ENCODE assay signal across 1 cellular context in genomic region chr3:182959474-182960350, GRCh38.
TF ChIP-seq lines count a peak whose summit lies in the region.

No MANE protein-coding gene starts in this region.

TF ChIP-seq in K562, 482 proteins besides CTCF, POLR2A, EP300 and RAD21 (continued from another document and continues in another):
- TF ChIP-seq KLF10 (CRISPR knock-in tag; IDR thresholded peaks at IDR 0.05) (no peak), PHF8 (IDR thresholded peaks at IDR 0.05; ENCODE audit: borderline replicate concordance, low read length) (no peak), MAFK (IDR thresholded peaks at IDR 0.05; ENCODE audit: low read length) (peak; percentile 40), ZNF551 (CRISPR knock-in tag; IDR thresholded peaks at IDR 0.05) (no peak), SP2 (IDR thresholded peaks at IDR 0.05; ENCODE audit: extremely low read depth, low read depth, low read length, poor library complexity, severe bottlenecking) (no peak), SMAD4 (CRISPR knock-in tag; conservative IDR thresholded peaks at IDR 0.05) (0 out of 2 replicates have a peak, but pooled peaks have one; percentile 55), CHD1 (IDR thresholded peaks at IDR 0.05; ENCODE audit: low read length) (no peak), RHOXF2B (CRISPR knock-in tag; conservative IDR thresholded peaks at IDR 0.05) (no peak), RBM25 (IDR thresholded peaks at IDR 0.05; ENCODE audit: low read depth, low read length, severe bottlenecking) (no peak), MYNN (IDR thresholded peaks at IDR 0.05) (0 out of 2 replicates have a peak, but pooled peaks have one; percentile 60), MYNN (CRISPR knock-in tag; IDR thresholded peaks at IDR 0.05) (no peak), ZBTB26 (CRISPR knock-in tag; IDR thresholded peaks at IDR 0.05) (no peak), SAP30 (IDR thresholded peaks at IDR 0.05; ENCODE audit: borderline replicate concordance, insufficient read depth, low read depth, low read length, poor library complexity, severe bottlenecking) (no peak), IRF2 (CRISPR knock-in tag; IDR thresholded peaks at IDR 0.05) (no peak), ZNF232 (CRISPR knock-in tag; IDR thresholded peaks at IDR 0.05) (no peak), ZNF408 (CRISPR knock-in tag; IDR thresholded peaks at IDR 0.05; ENCODE audit: low read depth) (no peak), MTA3 (IDR thresholded peaks at IDR 0.05; ENCODE audit: borderline replicate concordance) (no peak), HNRNPL (IDR thresholded peaks at IDR 0.05; ENCODE audit: low read depth, low read length) (no peak), SPI1 (IDR thresholded peaks at IDR 0.05; ENCODE audit: borderline replicate concordance, low read depth, low read length) (peak; percentile 96), SIN3A (IDR thresholded peaks at IDR 0.05; ENCODE audit: borderline replicate concordance in 2 of 2, control insufficient read depth in 1 of 2, low read depth in 2 of 2, low read length in 2 of 2) (no peak), CBX2 (IDR thresholded peaks at IDR 0.05; ENCODE audit: insufficient read depth, low read length, poor library complexity, severe bottlenecking) (no peak), ZFPM2 (CRISPR knock-in tag; IDR thresholded peaks at IDR 0.05) (no peak), TGIF2 (CRISPR knock-in tag; IDR thresholded peaks at IDR 0.05) (no peak), GATAD2A (IDR thresholded peaks at IDR 0.05) (no peak), JUND (IDR thresholded peaks at IDR 0.05; ENCODE audit: borderline replicate concordance, low read depth, low read length) (no peak), JUND (tag; IDR thresholded peaks at IDR 0.05; ENCODE audit: borderline replicate concordance, low read depth, low read length) (peak; percentile 13; the same call in 1 of the 3 replicates), SMARCC2 (IDR thresholded peaks at IDR 0.05; ENCODE audit: low read depth) (no peak), SAFB (IDR thresholded peaks at IDR 0.05; ENCODE audit: borderline replicate concordance, low read depth, low read length) (no peak), BRD9 (IDR thresholded peaks at IDR 0.05; ENCODE audit: low read depth, partially characterized antibody) (no peak), NR2C1 (IDR thresholded peaks at IDR 0.05) (peak; percentile 90), NR2C1 (tag; IDR thresholded peaks at IDR 0.05) (peak; percentile 91), ETV6 (IDR thresholded peaks at IDR 0.05; ENCODE audit: borderline replicate concordance in 1 of 2, low read depth in 2 of 2, low read length in 1 of 2) (no peak), ETV6 (CRISPR knock-in tag; IDR thresholded peaks at IDR 0.05; ENCODE audit: borderline replicate concordance) (no peak), ZC3H4 (CRISPR knock-in tag; IDR thresholded peaks at IDR 0.05; ENCODE audit: borderline replicate concordance) (no peak), CBFA2T2 (conservative IDR thresholded peaks at IDR 0.05) (no peak), L3MBTL2 (IDR thresholded peaks at IDR 0.05) (0 out of 2 replicates have a peak, but pooled peaks have one; percentile 20), NR2C2 (CRISPR knock-in tag; IDR thresholded peaks at IDR 0.05) (no peak; the same call in 1 of the 2 replicates), NR2C2 (tag; IDR thresholded peaks at IDR 0.05) (peak; percentile 89), ZSCAN32 (CRISPR knock-in tag; IDR thresholded peaks at IDR 0.05) (no peak), ZNF324 (CRISPR knock-in tag; IDR thresholded peaks at IDR 0.05) (no peak), MCM7 (IDR thresholded peaks at IDR 0.05) (no peak), ZNF3 (CRISPR knock-in tag; IDR thresholded peaks at IDR 0.05) (no peak), USF1 (CRISPR knock-in tag; IDR thresholded peaks at IDR 0.05) (peak; percentile 71)
- TF ChIP-seq, protein P1, sequence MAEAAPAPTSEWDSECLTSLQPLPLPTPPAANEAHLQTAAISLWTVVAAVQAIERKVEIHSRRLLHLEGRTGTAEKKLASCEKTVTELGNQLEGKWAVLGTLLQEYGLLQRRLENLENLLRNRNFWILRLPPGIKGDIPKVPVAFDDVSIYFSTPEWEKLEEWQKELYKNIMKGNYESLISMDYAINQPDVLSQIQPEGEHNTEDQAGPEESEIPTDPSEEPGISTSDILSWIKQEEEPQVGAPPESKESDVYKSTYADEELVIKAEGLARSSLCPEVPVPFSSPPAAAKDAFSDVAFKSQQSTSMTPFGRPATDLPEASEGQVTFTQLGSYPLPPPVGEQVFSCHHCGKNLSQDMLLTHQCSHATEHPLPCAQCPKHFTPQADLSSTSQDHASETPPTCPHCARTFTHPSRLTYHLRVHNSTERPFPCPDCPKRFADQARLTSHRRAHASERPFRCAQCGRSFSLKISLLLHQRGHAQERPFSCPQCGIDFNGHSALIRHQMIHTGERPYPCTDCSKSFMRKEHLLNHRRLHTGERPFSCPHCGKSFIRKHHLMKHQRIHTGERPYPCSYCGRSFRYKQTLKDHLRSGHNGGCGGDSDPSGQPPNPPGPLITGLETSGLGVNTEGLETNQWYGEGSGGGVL (CRISPR knock-in tag; IDR thresholded peaks at IDR 0.05) = no peak
- TF ChIP-seq, protein P2, sequence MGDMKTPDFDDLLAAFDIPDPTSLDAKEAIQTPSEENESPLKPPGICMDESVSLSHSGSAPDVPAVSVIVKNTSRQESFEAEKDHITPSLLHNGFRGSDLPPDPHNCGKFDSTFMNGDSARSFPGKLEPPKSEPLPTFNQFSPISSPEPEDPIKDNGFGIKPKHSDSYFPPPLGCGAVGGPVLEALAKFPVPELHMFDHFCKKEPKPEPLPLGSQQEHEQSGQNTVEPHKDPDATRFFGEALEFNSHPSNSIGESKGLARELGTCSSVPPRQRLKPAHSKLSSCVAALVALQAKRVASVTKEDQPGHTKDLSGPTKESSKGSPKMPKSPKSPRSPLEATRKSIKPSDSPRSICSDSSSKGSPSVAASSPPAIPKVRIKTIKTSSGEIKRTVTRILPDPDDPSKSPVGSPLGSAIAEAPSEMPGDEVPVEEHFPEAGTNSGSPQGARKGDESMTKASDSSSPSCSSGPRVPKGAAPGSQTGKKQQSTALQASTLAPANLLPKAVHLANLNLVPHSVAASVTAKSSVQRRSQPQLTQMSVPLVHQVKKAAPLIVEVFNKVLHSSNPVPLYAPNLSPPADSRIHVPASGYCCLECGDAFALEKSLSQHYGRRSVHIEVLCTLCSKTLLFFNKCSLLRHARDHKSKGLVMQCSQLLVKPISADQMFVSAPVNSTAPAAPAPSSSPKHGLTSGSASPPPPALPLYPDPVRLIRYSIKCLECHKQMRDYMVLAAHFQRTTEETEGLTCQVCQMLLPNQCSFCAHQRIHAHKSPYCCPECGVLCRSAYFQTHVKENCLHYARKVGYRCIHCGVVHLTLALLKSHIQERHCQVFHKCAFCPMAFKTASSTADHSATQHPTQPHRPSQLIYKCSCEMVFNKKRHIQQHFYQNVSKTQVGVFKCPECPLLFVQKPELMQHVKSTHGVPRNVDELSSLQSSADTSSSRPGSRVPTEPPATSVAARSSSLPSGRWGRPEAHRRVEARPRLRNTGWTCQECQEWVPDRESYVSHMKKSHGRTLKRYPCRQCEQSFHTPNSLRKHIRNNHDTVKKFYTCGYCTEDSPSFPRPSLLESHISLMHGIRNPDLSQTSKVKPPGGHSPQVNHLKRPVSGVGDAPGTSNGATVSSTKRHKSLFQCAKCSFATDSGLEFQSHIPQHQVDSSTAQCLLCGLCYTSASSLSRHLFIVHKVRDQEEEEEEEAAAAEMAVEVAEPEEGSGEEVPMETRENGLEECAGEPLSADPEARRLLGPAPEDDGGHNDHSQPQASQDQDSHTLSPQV (IDR thresholded peaks at IDR 0.05) = peak; percentile 36; the same call in 1 of the 2 replicates
- TF ChIP-seq, protein P3, sequence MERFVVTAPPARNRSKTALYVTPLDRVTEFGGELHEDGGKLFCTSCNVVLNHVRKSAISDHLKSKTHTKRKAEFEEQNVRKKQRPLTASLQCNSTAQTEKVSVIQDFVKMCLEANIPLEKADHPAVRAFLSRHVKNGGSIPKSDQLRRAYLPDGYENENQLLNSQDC (CRISPR knock-in tag; IDR thresholded peaks at IDR 0.05) = no peak
- TF ChIP-seq, protein P4, sequence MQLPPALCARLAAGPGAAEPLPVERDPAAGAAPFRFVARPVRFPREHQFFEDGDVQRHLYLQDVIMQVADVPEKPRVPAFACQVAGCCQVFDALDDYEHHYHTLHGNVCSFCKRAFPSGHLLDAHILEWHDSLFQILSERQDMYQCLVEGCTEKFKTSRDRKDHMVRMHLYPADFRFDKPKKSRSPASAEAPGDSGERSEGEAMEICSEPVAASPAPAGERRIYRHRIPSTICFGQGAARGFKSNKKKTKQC (CRISPR knock-in tag; IDR thresholded peaks at IDR 0.05) = no peak; the same call in 1 of the 2 replicates
- TF ChIP-seq, protein P5, sequence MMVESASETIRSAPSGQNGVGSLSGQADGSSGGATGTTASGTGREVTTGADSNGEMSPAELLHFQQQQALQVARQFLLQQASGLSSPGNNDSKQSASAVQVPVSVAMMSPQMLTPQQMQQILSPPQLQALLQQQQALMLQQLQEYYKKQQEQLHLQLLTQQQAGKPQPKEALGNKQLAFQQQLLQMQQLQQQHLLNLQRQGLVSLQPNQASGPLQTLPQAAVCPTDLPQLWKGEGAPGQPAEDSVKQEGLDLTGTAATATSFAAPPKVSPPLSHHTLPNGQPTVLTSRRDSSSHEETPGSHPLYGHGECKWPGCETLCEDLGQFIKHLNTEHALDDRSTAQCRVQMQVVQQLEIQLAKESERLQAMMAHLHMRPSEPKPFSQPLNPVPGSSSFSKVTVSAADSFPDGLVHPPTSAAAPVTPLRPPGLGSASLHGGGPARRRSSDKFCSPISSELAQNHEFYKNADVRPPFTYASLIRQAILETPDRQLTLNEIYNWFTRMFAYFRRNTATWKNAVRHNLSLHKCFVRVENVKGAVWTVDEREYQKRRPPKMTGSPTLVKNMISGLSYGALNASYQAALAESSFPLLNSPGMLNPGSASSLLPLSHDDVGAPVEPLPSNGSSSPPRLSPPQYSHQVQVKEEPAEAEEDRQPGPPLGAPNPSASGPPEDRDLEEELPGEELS (CRISPR knock-in tag; IDR thresholded peaks at IDR 0.05; ENCODE audit: borderline replicate concordance) = no peak
- TF ChIP-seq, protein P6, sequence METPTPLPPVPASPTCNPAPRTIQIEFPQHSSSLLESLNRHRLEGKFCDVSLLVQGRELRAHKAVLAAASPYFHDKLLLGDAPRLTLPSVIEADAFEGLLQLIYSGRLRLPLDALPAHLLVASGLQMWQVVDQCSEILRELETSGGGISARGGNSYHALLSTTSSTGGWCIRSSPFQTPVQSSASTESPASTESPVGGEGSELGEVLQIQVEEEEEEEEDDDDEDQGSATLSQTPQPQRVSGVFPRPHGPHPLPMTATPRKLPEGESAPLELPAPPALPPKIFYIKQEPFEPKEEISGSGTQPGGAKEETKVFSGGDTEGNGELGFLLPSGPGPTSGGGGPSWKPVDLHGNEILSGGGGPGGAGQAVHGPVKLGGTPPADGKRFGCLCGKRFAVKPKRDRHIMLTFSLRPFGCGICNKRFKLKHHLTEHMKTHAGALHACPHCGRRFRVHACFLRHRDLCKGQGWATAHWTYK (CRISPR knock-in tag; IDR thresholded peaks at IDR 0.05) = no peak
- TF ChIP-seq, protein P7, sequence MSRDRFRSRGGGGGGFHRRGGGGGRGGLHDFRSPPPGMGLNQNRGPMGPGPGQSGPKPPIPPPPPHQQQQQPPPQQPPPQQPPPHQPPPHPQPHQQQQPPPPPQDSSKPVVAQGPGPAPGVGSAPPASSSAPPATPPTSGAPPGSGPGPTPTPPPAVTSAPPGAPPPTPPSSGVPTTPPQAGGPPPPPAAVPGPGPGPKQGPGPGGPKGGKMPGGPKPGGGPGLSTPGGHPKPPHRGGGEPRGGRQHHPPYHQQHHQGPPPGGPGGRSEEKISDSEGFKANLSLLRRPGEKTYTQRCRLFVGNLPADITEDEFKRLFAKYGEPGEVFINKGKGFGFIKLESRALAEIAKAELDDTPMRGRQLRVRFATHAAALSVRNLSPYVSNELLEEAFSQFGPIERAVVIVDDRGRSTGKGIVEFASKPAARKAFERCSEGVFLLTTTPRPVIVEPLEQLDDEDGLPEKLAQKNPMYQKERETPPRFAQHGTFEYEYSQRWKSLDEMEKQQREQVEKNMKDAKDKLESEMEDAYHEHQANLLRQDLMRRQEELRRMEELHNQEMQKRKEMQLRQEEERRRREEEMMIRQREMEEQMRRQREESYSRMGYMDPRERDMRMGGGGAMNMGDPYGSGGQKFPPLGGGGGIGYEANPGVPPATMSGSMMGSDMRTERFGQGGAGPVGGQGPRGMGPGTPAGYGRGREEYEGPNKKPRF (IDR thresholded peaks at IDR 0.05; ENCODE audit: low read depth, low read length) = no peak
- TF ChIP-seq, protein P8, sequence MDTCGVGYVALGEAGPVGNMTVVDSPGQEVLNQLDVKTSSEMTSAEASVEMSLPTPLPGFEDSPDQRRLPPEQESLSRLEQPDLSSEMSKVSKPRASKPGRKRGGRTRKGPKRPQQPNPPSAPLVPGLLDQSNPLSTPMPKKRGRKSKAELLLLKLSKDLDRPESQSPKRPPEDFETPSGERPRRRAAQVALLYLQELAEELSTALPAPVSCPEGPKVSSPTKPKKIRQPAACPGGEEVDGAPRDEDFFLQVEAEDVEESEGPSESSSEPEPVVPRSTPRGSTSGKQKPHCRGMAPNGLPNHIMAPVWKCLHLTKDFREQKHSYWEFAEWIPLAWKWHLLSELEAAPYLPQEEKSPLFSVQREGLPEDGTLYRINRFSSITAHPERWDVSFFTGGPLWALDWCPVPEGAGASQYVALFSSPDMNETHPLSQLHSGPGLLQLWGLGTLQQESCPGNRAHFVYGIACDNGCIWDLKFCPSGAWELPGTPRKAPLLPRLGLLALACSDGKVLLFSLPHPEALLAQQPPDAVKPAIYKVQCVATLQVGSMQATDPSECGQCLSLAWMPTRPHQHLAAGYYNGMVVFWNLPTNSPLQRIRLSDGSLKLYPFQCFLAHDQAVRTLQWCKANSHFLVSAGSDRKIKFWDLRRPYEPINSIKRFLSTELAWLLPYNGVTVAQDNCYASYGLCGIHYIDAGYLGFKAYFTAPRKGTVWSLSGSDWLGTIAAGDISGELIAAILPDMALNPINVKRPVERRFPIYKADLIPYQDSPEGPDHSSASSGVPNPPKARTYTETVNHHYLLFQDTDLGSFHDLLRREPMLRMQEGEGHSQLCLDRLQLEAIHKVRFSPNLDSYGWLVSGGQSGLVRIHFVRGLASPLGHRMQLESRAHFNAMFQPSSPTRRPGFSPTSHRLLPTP (IDR thresholded peaks at IDR 0.05; ENCODE audit: borderline replicate concordance, extremely low read depth, insufficient read length) = no peak
